25 cellular contexts compared by ENCODE assay signal in the genomic region with DNA sequence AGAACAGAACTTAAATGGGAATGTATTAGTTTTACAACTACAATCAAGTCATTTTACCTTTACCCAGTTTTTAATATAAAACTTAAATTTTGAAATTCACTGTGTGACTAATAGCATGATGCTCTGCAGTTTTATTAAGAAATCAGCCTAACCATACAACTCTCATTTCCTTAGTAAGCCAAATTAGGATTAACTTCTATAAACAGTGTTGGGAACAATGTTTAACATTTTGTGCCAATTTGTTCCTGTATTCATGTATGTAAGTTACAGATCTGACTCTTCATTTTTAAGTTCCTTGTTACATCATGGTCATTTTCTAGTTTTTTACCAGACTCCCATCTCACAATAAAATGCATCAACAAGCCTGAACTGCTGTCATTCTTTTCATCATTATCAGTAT.
"Had no signal": no experiment of that assay in that cellular context is flagged by ENCODE, and none has a peak within 500 bp of the region (broad histone marks: within the 10 kb centered on the region; RNA-seq: fewer than 3 reads in every experiment).

No MANE protein-coding gene starts in this region.

- H3K27ac ChIP-seq: dorsolateral prefrontal cortex, foreskin keratinocyte, hepatocyte, psoas muscle, right lobe of liver, spleen, tibial nerve, upper lobe of right lung, vagina had no signal

- H3K9me3 ChIP-seq: psoas muscle, right lobe of liver, tibial nerve, upper lobe of right lung, vagina had no signal

- H3K36me3 ChIP-seq: upper lobe of right lung had no signal

- H3K27me3 Mint-ChIP-seq: naive B cell; stimulated activated memory B cell treated with anti-CD40 and anti-IgM and Interleukin-4, amounts not matched to agents 10 μg/mL and 1 μg/mL and 100 μg/mL, for 72 hours; stimulated activated naive CD8-positive, alpha-beta T cell treated with anti-CD3 and anti-CD28 coated beads, Interleukin-15, Interleukin-2, amounts not matched to agents 100 ng/mL and 50 ng/mL, for 24 hours had no signal

- DNase-seq: cortex of kidney; dorsolateral prefrontal cortex; effector CD8-positive, alpha-beta T cell; foreskin keratinocyte; head of caudate nucleus; left colon; left ventricle myocardium superior; mesendoderm; naive B cell; nephron progenitor cell; psoas muscle; retina; right lobe of liver; spleen; stimulated activated CD4-positive, alpha-beta T cell treated with anti-CD3 and anti-CD28 coated beads, Interleukin-15, amount 100 ng/mL, for 24 hours; stimulated activated CD4-positive, alpha-beta T cell treated with anti-CD3 and anti-CD28 coated beads, Interleukin-1b, Interleukin-23, amount 100 ng/mL, for 48 hours; stimulated activated CD4-positive, alpha-beta T cell treated with anti-CD3 and anti-CD28 coated beads, Interleukin-4, amount 100 ng/mL, for 24 hours; upper lobe of right lung had no signal

- ATAC-seq: esophagus mucosa; foreskin keratinocyte; left colon; left ventricle myocardium superior; psoas muscle; right lobe of liver; stimulated activated memory B cell treated with anti-CD40 and anti-IgM and Interleukin-4, amounts not matched to agents 10 μg/mL and 1 μg/mL and 100 μg/mL, for 72 hours; upper lobe of right lung had no signal

- H3K4me1 Mint-ChIP-seq: naive B cell; nephron progenitor cell; stimulated activated memory B cell treated with anti-CD40 and anti-IgM and Interleukin-4, amounts not matched to agents 10 μg/mL and 1 μg/mL and 100 μg/mL, for 72 hours had no signal

- H3K27ac Mint-ChIP-seq: nephron progenitor cell; stimulated activated memory B cell treated with anti-CD40 and anti-IgM and Interleukin-4, amounts not matched to agents 10 μg/mL and 1 μg/mL and 100 μg/mL, for 72 hours; stimulated activated naive CD8-positive, alpha-beta T cell treated with anti-CD3 and anti-CD28 coated beads, Interleukin-15, Interleukin-2, amounts not matched to agents 100 ng/mL and 50 ng/mL, for 24 hours had no signal

- H3K9me3 Mint-ChIP-seq: nephron progenitor cell; stimulated activated memory B cell treated with anti-CD40 and anti-IgM and Interleukin-4, amounts not matched to agents 10 μg/mL and 1 μg/mL and 100 μg/mL, for 72 hours; stimulated activated naive CD8-positive, alpha-beta T cell treated with anti-CD3 and anti-CD28 coated beads, Interleukin-15, Interleukin-2, amounts not matched to agents 100 ng/mL and 50 ng/mL, for 24 hours had no signal

- H3K27me3 ChIP-seq: dorsolateral prefrontal cortex, foreskin keratinocyte, hepatocyte, right lobe of liver, spleen, tibial nerve, upper lobe of right lung, vagina had no signal

- H3K4me3 Mint-ChIP-seq: naive B cell; nephron progenitor cell; stimulated activated memory B cell treated with anti-CD40 and anti-IgM and Interleukin-4, amounts not matched to agents 10 μg/mL and 1 μg/mL and 100 μg/mL, for 72 hours; stimulated activated naive CD8-positive, alpha-beta T cell treated with anti-CD3 and anti-CD28 coated beads, Interleukin-15, Interleukin-2, amounts not matched to agents 100 ng/mL and 50 ng/mL, for 24 hours had no signal

- H3K4me1 ChIP-seq: right lobe of liver, spleen, tibial nerve, upper lobe of right lung, vagina had no signal

- H3K4me3 ChIP-seq: hepatocyte, lung, psoas muscle, right lobe of liver, spleen, tibial nerve, upper lobe of right lung, vagina had no signal
